Comparison of ENCODE assay signal across 14 cellular contexts in the genomic region with DNA sequence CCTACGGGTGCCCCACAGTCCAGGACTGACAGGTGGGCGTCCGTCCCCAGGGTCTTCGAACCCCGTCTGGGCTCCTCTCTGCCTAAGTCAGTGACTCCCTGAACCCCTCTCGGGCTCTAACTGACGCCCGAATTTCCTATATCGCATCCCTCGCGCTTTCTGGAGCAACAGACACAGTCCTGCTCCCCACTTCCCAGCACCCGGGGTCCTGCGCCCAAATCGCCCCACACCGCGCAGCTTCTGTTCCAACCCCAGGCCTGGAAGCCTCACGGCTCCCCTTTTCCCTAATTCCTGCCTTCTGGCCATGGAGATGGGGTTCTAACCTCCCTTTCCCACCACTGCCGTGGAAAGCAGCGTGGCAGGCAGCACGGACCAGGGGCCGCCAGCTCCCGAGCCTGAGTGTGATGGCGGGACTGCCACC. TPM values are rescaled to one million over a fixed set of nuclear protein-coding genes. Genes with fewer than 3 reads are reported as not detected.
DNase-seq lines count a peak whose midpoint lies in the region; ATAC-seq and TF ChIP-seq lines count a peak whose summit lies in the region.
"Had no signal": no experiment of that assay in that cellular context is flagged by ENCODE, and none has a peak within 500 bp of the region (broad histone marks: within the 10 kb centered on the region; RNA-seq: fewer than 3 reads in every experiment).

No MANE protein-coding gene starts in this region.

- H3K4me3 ChIP-seq in right atrium auricular region: no peak overlapping the region
- no peak overlapping the region for H3K4me3 ChIP-seq in left ventricle myocardium inferior
- no peak overlapping the region for H3K4me3 ChIP-seq in uterus

- H3K27ac Mint-ChIP-seq in activated naive CD8-positive, alpha-beta T cell treated with anti-CD3 and anti-CD28 coated beads, Interleukin-2, amount 10 ng/mL, durations not matched to agents 7 days and 5 days: no peak overlapping the region
- no peak overlapping the region for H3K27ac Mint-ChIP-seq in natural killer cell

- H3K36me3 ChIP-seq in right atrium auricular region: no peaks in the 10 kb centered on the region
- H3K36me3 ChIP-seq in left ventricle myocardium inferior: no peaks in the 10 kb centered on the region
- H3K36me3 ChIP-seq in uterus: no peaks in the 10 kb centered on the region
- H3K36me3 ChIP-seq: pancreas had no signal

- H3K9me3 ChIP-seq in right atrium auricular region (no peaks in the 10 kb centered on the region), left ventricle myocardium inferior (replicated peaks) (no peaks in the 10 kb centered on the region), uterus (no peaks in the 10 kb centered on the region)
- H3K9me3 ChIP-seq: pancreas had no signal

- no peaks in the 10 kb centered on the region for H3K27me3 ChIP-seq in right atrium auricular region
- peaks cover 46% of the 10 kb centered on the region for H3K27me3 ChIP-seq in left ventricle myocardium inferior (ENCODE audit: low read depth)
- no peaks in the 10 kb centered on the region for H3K27me3 ChIP-seq in uterus
- H3K27me3 ChIP-seq: pancreas had no signal

- no peak for TF ChIP-seq CTCF in right atrium auricular region (IDR thresholded peaks at IDR 0.05)
- no peak for TF ChIP-seq CTCF in left ventricle myocardium inferior (IDR thresholded peaks at IDR 0.05; ENCODE audit: borderline replicate concordance)
- no peak for TF ChIP-seq CTCF in natural killer cell (IDR thresholded peaks at IDR 0.05)
- TF ChIP-seq CTCF in uterus (IDR thresholded peaks at IDR 0.05): no peak

- no peaks in the 10 kb centered on the region for H3K36me3 Mint-ChIP-seq in activated naive CD8-positive, alpha-beta T cell treated with anti-CD3 and anti-CD28 coated beads, Interleukin-2, amount 10 ng/mL, durations not matched to agents 7 days and 5 days
- H3K36me3 Mint-ChIP-seq in natural killer cell: no peaks in the 10 kb centered on the region

- POLR2A ChIA-PET in activated naive CD8-positive, alpha-beta T cell treated with anti-CD3 and anti-CD28 coated beads, Interleukin-2, amount 10 ng/mL, durations not matched to agents 7 days and 5 days (lab: Charles Lee): no interaction called here

- H3K4me1 ChIP-seq in right atrium auricular region (peaks cover 0 to 17% of the 10 kb centered on the region in 2 donors), left ventricle myocardium inferior (peaks cover 13% of the 10 kb centered on the region), uterus (peaks cover 0 to 8% of the 10 kb centered on the region in 2 donors)

- peaks cover 30% of the 10 kb centered on the region for H3K27me3 Mint-ChIP-seq in activated naive CD8-positive, alpha-beta T cell treated with anti-CD3 and anti-CD28 coated beads, Interleukin-2, amount 10 ng/mL, durations not matched to agents 7 days and 5 days
- H3K27me3 Mint-ChIP-seq in natural killer cell (ENCODE audit: low read depth in 2 of 2): peaks cover 15 to 17% of the 10 kb centered on the region in 2 donors

- TF ChIP-seq POLR2A in uterus (IDR thresholded peaks at IDR 0.05): no peak

- H3K27ac ChIP-seq in right atrium auricular region (no peak overlapping the region), left ventricle myocardium inferior (replicated peaks) (no peak overlapping the region), uterus (peak overlapping the region; percentile 85 to 90)

- no peaks in the 10 kb centered on the region for H3K9me3 Mint-ChIP-seq in activated naive CD8-positive, alpha-beta T cell treated with anti-CD3 and anti-CD28 coated beads, Interleukin-2, amount 10 ng/mL, durations not matched to agents 7 days and 5 days
- H3K9me3 Mint-ChIP-seq in natural killer cell: no peaks in the 10 kb centered on the region

- no peak for ATAC-seq in activated naive CD8-positive, alpha-beta T cell treated with anti-CD3 and anti-CD28 coated beads, Interleukin-2, amount 10 ng/mL, durations not matched to agents 7 days and 5 days (ENCODE audit: low read depth)
- ATAC-seq in natural killer cell (no peak), HG03095 (IDR thresholded peaks at IDR 0.05; ENCODE audit: unreplicated experiment) (no peak), GM19395 (IDR thresholded peaks at IDR 0.05; ENCODE audit: unreplicated experiment) (no peak)

- peaks cover 1% of the 10 kb centered on the region for H3K4me1 Mint-ChIP-seq in activated naive CD8-positive, alpha-beta T cell treated with anti-CD3 and anti-CD28 coated beads, Interleukin-2, amount 10 ng/mL, durations not matched to agents 7 days and 5 days
- no peaks in the 10 kb centered on the region for H3K4me1 Mint-ChIP-seq in natural killer cell

- peak overlapping the region; percentile 10 for H3K4me3 Mint-ChIP-seq in activated naive CD8-positive, alpha-beta T cell treated with anti-CD3 and anti-CD28 coated beads, Interleukin-2, amount 10 ng/mL, durations not matched to agents 7 days and 5 days
- H3K4me3 Mint-ChIP-seq in natural killer cell: peak overlapping the region; percentile 74

- DNase-seq in right atrium auricular region (ENCODE audit: low spot score) (peak; percentile 47), left ventricle myocardium inferior (no peak), natural killer cell (no peak), uterus (no peak), middle frontal gyrus (ENCODE audit: extremely low spot score, low spot score) (no peak)
- DNase-seq in activated naive CD8-positive, alpha-beta T cell treated with anti-CD3 and anti-CD28 coated beads, Interleukin-2, amount 10 ng/mL, durations not matched to agents 7 days and 5 days: no peak
- DNase-seq: cortex of kidney, KG1, mesendoderm, NCI-H1092 treated with DMSO at 0.1 percent for 48 hours, substantia nigra had no signal

- intact Hi-C loops in left ventricle myocardium inferior (cut with micrococcal nuclease): no loop called here
- intact Hi-C loops in natural killer cell (cut with micrococcal nuclease): no loop called here
- intact Hi-C loops in uterus (cut with DNase I; ENCODE audit: low total_unique reads): no loop called here

RNA-seq across cellular contexts. Expression of a gene that starts 1.6 kb away (rescaled TPM):
- total RNA-seq in right atrium auricular region: 1 to 10 TPM in 1 of 2 donors, under 1 TPM in 1; 0.48 to 2.4 TPM
- total RNA-seq in left ventricle myocardium inferior: 1.6 TPM
- not detected for total RNA-seq in activated naive CD8-positive, alpha-beta T cell treated with anti-CD3 and anti-CD28 coated beads, Interleukin-2, amount 10 ng/mL, durations not matched to agents 7 days and 5 days
- not detected for total RNA-seq in natural killer cell
- 10 to 100 TPM in 2 of 4 donors, 1 to 10 TPM in 2; 3.2 to 17.9 (median 7.5) TPM for total RNA-seq in uterus

Comparison
In these comparisons a context has a peak if more than half of its experiments do, and no peak if none do; other contexts are left out.
1. H3K27ac ChIP-seq: peak in uterus (2 of 2); none in right atrium auricular region (0 of 2) and left ventricle myocardium inferior (single experiment).